ENCODE assay signal across 26 cellular contexts in genomic region chr2:96695602-96696001, GRCh38. TPM values are rescaled to one million over a fixed set of nuclear protein-coding genes. Genes with fewer than 3 reads are reported as not detected.
DNase-seq lines count a peak whose midpoint lies in the region; ATAC-seq, FAIRE-seq and TF ChIP-seq lines count a peak whose summit lies in the region.
"Had no signal": no experiment of that assay in that cellular context is flagged by ENCODE, and none has a peak within 500 bp of the region (broad histone marks: within the 10 kb centered on the region; RNA-seq: fewer than 3 reads in every experiment).

No MANE protein-coding gene starts in this region.

- H3K4me3 ChIP-seq in HepG2 (replicated peaks in 1 of 3; ENCODE audit: insufficient read depth in 1 of 3, low read depth in 2 of 3, low read length in 3 of 3) (no peak overlapping the region), right lobe of liver (no peak overlapping the region), H1 (ENCODE audit: extremely low read depth in 1 of 4, insufficient read depth in 2 of 4, low read depth in 3 of 4, low read length in 4 of 4) (no peak overlapping the region), kidney (ENCODE audit: low read length in 2 of 2) (no peak overlapping the region)
- H3K4me3 ChIP-seq: MG63, PC-9 had no signal

- CTCF ChIA-PET in HepG2 (lab: Yijun Ruan, JAX; ENCODE audit: low intra/inter-chr PET ratio, low total read pairs): no interaction called here
- CTCF ChIA-PET in H1 (lab: Charles Lee; ENCODE audit: partially characterized antibody): interaction anchor here (1.3 to 2.3 kb wide), 2 partner anchors 10 to 18 kb away, joined by 4 to 7 read pairs; no protein-coding TSS in a partner anchor

- H3K36me3 ChIP-seq in HepG2 (replicated peaks in 1 of 2; ENCODE audit: control insufficient read depth in 1 of 2, insufficient read depth in 2 of 2, low read length in 2 of 2) (no peaks in the 10 kb centered on the region), right lobe of liver (no peaks in the 10 kb centered on the region), H1 (ENCODE audit: control insufficient read depth in 2 of 4, insufficient read depth in 4 of 4, low read length in 3 of 4) (no peaks in the 10 kb centered on the region), kidney (ENCODE audit: control insufficient read depth in 1 of 2, insufficient read depth in 2 of 2, low read length in 2 of 2) (no peaks in the 10 kb centered on the region)
- H3K36me3 ChIP-seq: MG63 had no signal

- DNase-seq in HepG2 (ENCODE audit: low spot score) (no peak), right lobe of liver (no peak), H1 (ENCODE audit: low read depth in 1 of 2, low spot score in 2 of 2) (no peak), nephron progenitor cell (no peak), type B pancreatic cell (ENCODE audit: extremely low spot score, unreplicated experiment) (no peak), dermis blood vessel endothelial cell (no peak), kidney (no peak)
- DNase-seq: 8988T; AML-193; Calu3; CD8-positive, alpha-beta memory T cell; DMS153; Kasumi-1; MG63; NCI-H1417; NCI-H1694 treated with DMSO at 0.1 percent for 48 hours; NCI-H446 treated with DMSO at 0.1 percent for 48 hours; NCI-H526 treated with DMSO at 0.1 percent for 48 hours; PC-9; RPMI8226; SIG-M5; SK-N-SH had no signal

- POLR2A ChIA-PET in HepG2 (lab: Yijun Ruan, JAX) (interaction anchor here (1.3 kb wide), 1 partner anchor 11 kb away, joined by 4 read pairs; no protein-coding TSS in a partner anchor), H1 (lab: Charles Lee; ENCODE audit: partially characterized antibody) (no interaction called here)

- H3K4ac ChIP-seq in H1 (replicated peaks; ENCODE audit: insufficient read length, low read depth, low read length): no peak overlapping the region

- no peak overlapping the region for H4K5ac ChIP-seq in H1 (ENCODE audit: insufficient read length, low read depth, low read length)

- no peak overlapping the region for H2BK12ac ChIP-seq in H1 (ENCODE audit: low read depth, low read length)

- no peak overlapping the region for H2AK5ac ChIP-seq in H1 (ENCODE audit: low read depth, low read length)

- H3K56ac ChIP-seq in H1 (replicated peaks; ENCODE audit: insufficient read length, low read depth, low read length): no peak overlapping the region

- no peaks in the 10 kb centered on the region for H3K79me1 ChIP-seq in H1 (ENCODE audit: low read depth, low read length)

- 0 out of 2 replicates have a peak, but pooled peaks have one; percentile 4 for TF ChIP-seq RAD21 in HepG2 (CRISPR knock-in tag; IDR thresholded peaks at IDR 0.05)
- TF ChIP-seq RAD21 in H1 (IDR thresholded peaks at IDR 0.05 in 1 of 2, conservative IDR thresholded peaks at IDR 0.05 in 1 of 2; ENCODE audit: low read depth in 2 of 2, low read length in 2 of 2): no peak

- H3K4me2 ChIP-seq in HepG2 (ENCODE audit: low read depth, low read length): no peak overlapping the region; the same call in 1 of the 2 replicates
- H3K4me2 ChIP-seq in H1 (ENCODE audit: insufficient read depth in 1 of 2, low read depth in 2 of 2, low read length in 2 of 2): no peak overlapping the region
- H3K4me2 ChIP-seq: PC-9, SK-N-SH had no signal

- H3K27me3 Mint-ChIP-seq in nephron progenitor cell (ENCODE audit: low read depth, poor library complexity) (no peaks in the 10 kb centered on the region), type B pancreatic cell (no peaks in the 10 kb centered on the region)
- H3K27me3 Mint-ChIP-seq: CD8-positive, alpha-beta memory T cell had no signal

- no peak overlapping the region for H3K4me3 Mint-ChIP-seq in nephron progenitor cell
- H3K4me3 Mint-ChIP-seq in type B pancreatic cell: no peak overlapping the region
- H3K4me3 Mint-ChIP-seq: CD8-positive, alpha-beta memory T cell had no signal

- H2AFZ ChIP-seq in HepG2 (ENCODE audit: low read length) (no peak overlapping the region), H1 (ENCODE audit: low read length) (no peak overlapping the region)
- H2AFZ ChIP-seq: PC-9 had no signal

- peak; percentile 44 for TF ChIP-seq CTCF in HepG2 (CRISPR knock-in tag; IDR thresholded peaks at IDR 0.05)
- TF ChIP-seq CTCF in right lobe of liver (IDR thresholded peaks at IDR 0.05): no peak
- peak in 2 of 3 experiments; percentile 6 to 9; a peak in 1 of 4 replicates for TF ChIP-seq CTCF in H1 (IDR thresholded peaks at IDR 0.05; ENCODE audit: control extremely low read depth in 1 of 3, insufficient read depth in 1 of 3, low read depth in 1 of 3, low read length in 3 of 3)
- TF ChIP-seq CTCF in nephron progenitor cell (IDR thresholded peaks at IDR 0.05): no peak
- TF ChIP-seq CTCF in type B pancreatic cell (conservative IDR thresholded peaks at IDR 0.05): no peak
- no peak for TF ChIP-seq CTCF in kidney (IDR thresholded peaks at IDR 0.05; ENCODE audit: borderline replicate concordance, extremely low read depth, insufficient read depth)

- FAIRE-seq in HepG2 (lab: Jason Lieb, UNC): peak; percentile 30
- FAIRE-seq in H1 (lab: Jason Lieb, UNC): no peak
- FAIRE-seq in kidney (lab: Jason Lieb, UNC): no peak
- FAIRE-seq: GM18507 had no signal

- no peaks in the 10 kb centered on the region for H4K20me1 ChIP-seq in HepG2 (ENCODE audit: insufficient read depth, low read length)
- no peaks in the 10 kb centered on the region for H4K20me1 ChIP-seq in H1 (replicated peaks in 1 of 2; ENCODE audit: control insufficient read depth in 1 of 2, insufficient read depth in 2 of 2, low read length in 2 of 2)

- H3K9me3 ChIP-seq in HepG2 (ENCODE audit: low read length) (no peaks in the 10 kb centered on the region), right lobe of liver (no peaks in the 10 kb centered on the region), H1 (ENCODE audit: insufficient read depth in 2 of 2, low read depth in 1 of 2, low read length in 1 of 2) (no peaks in the 10 kb centered on the region), kidney (ENCODE audit: control insufficient read depth in 1 of 2, low read length in 2 of 2) (no peaks in the 10 kb centered on the region)
- H3K9me3 ChIP-seq: MG63, SK-N-SH had no signal

- no peak overlapping the region for H2BK5ac ChIP-seq in H1 (ENCODE audit: low read depth, low read length)

- TF ChIP-seq EP300 in HepG2 (IDR thresholded peaks at IDR 0.05; ENCODE audit: low read depth in 2 of 2, low read length in 2 of 2): no peak
- no peak for TF ChIP-seq EP300 in HepG2 (CRISPR knock-in tag; IDR thresholded peaks at IDR 0.05; ENCODE audit: borderline replicate concordance)
- TF ChIP-seq EP300 in H1 (IDR thresholded peaks at IDR 0.05; ENCODE audit: borderline replicate concordance in 1 of 2, low read depth in 2 of 2, low read length in 2 of 2): no peak

- intact Hi-C loops in HepG2 (cut with micrococcal nuclease; ENCODE audit: unreplicated experiment): no loop called here
- intact Hi-C loops in right lobe of liver (cut with DNase I): no loop called here
- intact Hi-C loops in kidney (cut with DNase I): no loop called here

- H3K9me3 Mint-ChIP-seq in nephron progenitor cell (no peaks in the 10 kb centered on the region), type B pancreatic cell (no peaks in the 10 kb centered on the region)
- H3K9me3 Mint-ChIP-seq: CD8-positive, alpha-beta memory T cell had no signal

- TF ChIP-seq POLR2A in HepG2 (IDR thresholded peaks at IDR 0.05; ENCODE audit: insufficient read depth in 1 of 2, low read depth in 2 of 2, low read length in 2 of 2) (no peak), right lobe of liver (IDR thresholded peaks at IDR 0.05) (no peak), H1 (IDR thresholded peaks at IDR 0.05; ENCODE audit: control extremely low read depth in 1 of 2, low read depth in 2 of 2, low read length in 2 of 2) (no peak)

- no peak overlapping the region for H3K18ac ChIP-seq in H1 (ENCODE audit: extremely low read depth, low read length)

- H3K14ac ChIP-seq in H1 (ENCODE audit: insufficient read length): no peak overlapping the region

- H4K8ac ChIP-seq in H1 (ENCODE audit: extremely low read depth, insufficient read depth, low read length): no peak overlapping the region

- in situ Hi-C loops in HepG2 (cut with HindIII; ENCODE audit: extremely low pct_ligation_motif_present, low pct_unique_long_range_greater_than_20kb): no loop called here

- H3K4me1 Mint-ChIP-seq in nephron progenitor cell (peaks cover 32% of the 10 kb centered on the region), type B pancreatic cell (ENCODE audit: unreplicated experiment) (peaks cover 4% of the 10 kb centered on the region)
- H3K4me1 Mint-ChIP-seq: CD8-positive, alpha-beta memory T cell had no signal

- BruUV-seq in HepG2 (replicated peaks; lab: Mats Ljungman, UMichigan): no TSS peak

- no peak overlapping the region for H2BK20ac ChIP-seq in H1 (ENCODE audit: low read length)

- peak overlapping the region; percentile 88 for H3K27ac Mint-ChIP-seq in nephron progenitor cell
- H3K27ac Mint-ChIP-seq in type B pancreatic cell: no peak overlapping the region
- H3K27ac Mint-ChIP-seq: CD8-positive, alpha-beta memory T cell had no signal

- ATAC-seq in HepG2 (peak; percentile 57), right lobe of liver (no peak)

- H3K79me2 ChIP-seq in HepG2 (ENCODE audit: insufficient read depth, low read length): no peaks in the 10 kb centered on the region
- no peaks in the 10 kb centered on the region for H3K79me2 ChIP-seq in H1 (ENCODE audit: control insufficient read depth in 1 of 2, insufficient read depth in 2 of 2, low read length in 2 of 2)

- no peak overlapping the region for H4K91ac ChIP-seq in H1 (replicated peaks; ENCODE audit: insufficient read length, low read length)

- H3K36me3 Mint-ChIP-seq in nephron progenitor cell (ENCODE audit: low read depth): no peaks in the 10 kb centered on the region
- peaks cover under 1% of the 10 kb centered on the region for H3K36me3 Mint-ChIP-seq in type B pancreatic cell

- no peak overlapping the region for H3K23ac ChIP-seq in H1 (ENCODE audit: insufficient read length)

- H3K27me3 ChIP-seq in HepG2 (ENCODE audit: control insufficient read depth in 1 of 2, insufficient read depth in 2 of 2, low read length in 2 of 2) (peaks cover 0 to 5% of the 10 kb centered on the region in 2 experiments; a peak in 1 of 5 replicates), right lobe of liver (no peaks in the 10 kb centered on the region), H1 (replicated peaks in 1 of 4; ENCODE audit: control insufficient read depth in 3 of 4, extremely low read depth in 1 of 4, insufficient read depth in 3 of 4, low read length in 3 of 4) (no peaks in the 10 kb centered on the region)
- H3K27me3 ChIP-seq: MG63 had no signal

- peaks cover 3% of the 10 kb centered on the region; the same call in 1 of the 2 replicates for H3K4me1 ChIP-seq in HepG2 (ENCODE audit: insufficient read depth, low read length)
- no peaks in the 10 kb centered on the region for H3K4me1 ChIP-seq in right lobe of liver
- no peaks in the 10 kb centered on the region for H3K4me1 ChIP-seq in H1 (replicated peaks in 1 of 4; ENCODE audit: control insufficient read depth in 3 of 4, insufficient read depth in 4 of 4, low read length in 3 of 4)
- no peaks in the 10 kb centered on the region for H3K4me1 ChIP-seq in kidney (ENCODE audit: control insufficient read depth in 1 of 2, insufficient read depth in 1 of 2, low read depth in 1 of 2, low read length in 2 of 2)

- WGBS in HepG2 (ENCODE audit: low lambda C conversion rate): 58% methylated on average over 9 of the region's 15 CpGs
- 90% methylated on average over 2 of the region's 15 CpGs for WGBS in right lobe of liver (ENCODE audit: insufficient coverage, low coverage, low lambda C conversion rate, missing lambda C conversion rate)
- 84% methylated on average over 15 of the region's 15 CpGs; no CpG with 5 or more reads in 1 of the 2 experiments for WGBS in H1 (ENCODE audit: extremely low coverage in 1 of 2, insufficient coverage in 1 of 2, insufficient read length in 1 of 2, insufficient replicate concordance in 2 of 2, low coverage in 1 of 2, low lambda C conversion rate in 2 of 2, missing lambda C conversion rate in 1 of 2), 2 experiments

- H3K27ac ChIP-seq in HepG2 (ENCODE audit: extremely low read length, insufficient read depth, low read length) (no peak overlapping the region), right lobe of liver (no peak overlapping the region), H1 (ENCODE audit: low read depth, low read length) (no peak overlapping the region), kidney (ENCODE audit: low read depth in 2 of 2, low read length in 2 of 2) (no peak overlapping the region)
- H3K27ac ChIP-seq: C4-2B, PC-9 had no signal

- H3K9ac ChIP-seq in HepG2 (ENCODE audit: insufficient read depth, low read depth, low read length) (no peak overlapping the region), H1 (replicated peaks in 1 of 4; ENCODE audit: extremely low read depth in 1 of 4, low read depth in 3 of 4, low read length in 3 of 4) (no peak overlapping the region), kidney (ENCODE audit: low read length in 2 of 2) (no peak overlapping the region)
- H3K9ac ChIP-seq: SK-N-SH had no signal

- no peak overlapping the region for H2BK120ac ChIP-seq in H1 (replicated peaks; ENCODE audit: low read depth, low read length)

- H2BK15ac ChIP-seq in H1 (ENCODE audit: low read length): no peak overlapping the region

- no peaks in the 10 kb centered on the region for H3K23me2 ChIP-seq in H1 (ENCODE audit: low read depth, low read length)

RNA-seq across cellular contexts. Expression of gene LMAN2L, which starts 44.3 kb away (rescaled TPM):
- 27.7 and 57.9 TPM in 2 replicates for total RNA-seq in HepG2 (2016; rRNA removed; fragmentation: Illumina TruSeq; extraction: Trizol)
- total RNA-seq in HepG2 (2016; cell fraction: cytosol; rRNA removed; fragmentation: Illumina TruSeq; extraction: Trizol; ENCODE audit: low read depth): 5.3 and 5.5 TPM in 2 replicates
- 29.7 and 60.7 TPM in 2 replicates for total RNA-seq in HepG2 (2016; cell fraction: insoluble cytoplasmic fraction; rRNA removed; fragmentation: Illumina TruSeq; extraction: Trizol)
- 15.8 and 16.4 TPM in 2 replicates for total RNA-seq in HepG2 (2016; cell fraction: membrane; rRNA removed; fragmentation: Illumina TruSeq; extraction: Trizol)
- total RNA-seq in HepG2 (2016; cell fraction: nucleus; rRNA removed; fragmentation: Illumina TruSeq; extraction: Trizol): 44.6 and 50.0 TPM in 2 replicates
- polyA plus RNA-seq in HepG2 (2011; rRNA removed): 35.5 and 39.1 TPM in 2 replicates
- 35.1 and 42.4 TPM in 2 replicates for polyA plus RNA-seq in HepG2 (2011; cell fraction: cytosol; rRNA removed)
- polyA plus RNA-seq in HepG2 (2011; cell fraction: nucleus; rRNA removed): 15.9 and 18.6 TPM in 2 replicates
- 26.8 and 32.8 TPM in 2 replicates for polyA plus RNA-seq in HepG2 (2012)
- polyA plus RNA-seq in HepG2 (2016; cell fraction: cytosol; fragmentation: Illumina TruSeq; extraction: Trizol; ENCODE audit: low read depth): 4.4 and 4.8 TPM in 2 replicates
- 22.3 and 26.0 TPM in 2 replicates for polyA plus RNA-seq in HepG2 (2016; cell fraction: insoluble cytoplasmic fraction; fragmentation: Illumina TruSeq; extraction: Trizol; ENCODE audit: low read depth)
- polyA plus RNA-seq in HepG2 (2016; cell fraction: membrane; fragmentation: Illumina TruSeq; extraction: Trizol; ENCODE audit: low read depth): 8.6 and 9.7 TPM in 2 replicates
- polyA plus RNA-seq in HepG2 (2016; cell fraction: nucleus; fragmentation: Illumina TruSeq; extraction: Trizol; ENCODE audit: insufficient read depth, low read depth): 59.0 and 65.6 TPM in 2 replicates
- polyA minus RNA-seq in HepG2 (2011; rRNA and poly(A)+ RNA removed; ENCODE audit: low replicate concordance): 29.8 and 46.9 TPM in 2 replicates
- polyA minus RNA-seq in HepG2 (2011; cell fraction: cytosol; rRNA and poly(A)+ RNA removed): 15.0 and 15.6 TPM in 2 replicates
- 17.9 and 20.5 TPM in 2 replicates for polyA minus RNA-seq in HepG2 (2011; cell fraction: nucleus; rRNA and poly(A)+ RNA removed)
- total RNA-seq in right lobe of liver: 10 to 100 TPM in 3 of 6 experiments, 1 to 10 TPM in 3; 5.5 to 17.8 (median 11.3) TPM
- total RNA-seq in H1 (2021; fragmentation: NEBNext Ultra II Directional; extraction: Animal tissue kit (Norgen Biotek cat#: 25700)): 14.3 and 15.7 TPM in 2 replicates
- 11.1 and 17.6 TPM in 2 replicates for polyA plus RNA-seq in H1 (2011; rRNA removed)
- polyA plus RNA-seq in H1 (2011; cell fraction: cytosol; rRNA removed): 17.3 TPM
- polyA plus RNA-seq in H1 (2011; cell fraction: nucleus; rRNA removed): 14.4 TPM
- polyA plus RNA-seq in H1 (2012, experiment 1 of 2): 15.9 to 19.5 TPM (median 18.1 TPM) in 4 replicates
- 17.5 TPM for polyA plus RNA-seq in H1 (2012, experiment 2 of 2)
- polyA plus RNA-seq in H1 (2013, experiment 1 of 2): 18.3 TPM
- polyA plus RNA-seq in H1 (2013, experiment 2 of 2): 21.0 TPM
- polyA minus RNA-seq in H1 (2011; rRNA and poly(A)+ RNA removed): 20.1 and 25.3 TPM in 2 replicates
- 7.6 TPM for polyA minus RNA-seq in H1 (2011; cell fraction: cytosol; rRNA and poly(A)+ RNA removed)
- polyA minus RNA-seq in H1 (2011; cell fraction: nucleus; rRNA and poly(A)+ RNA removed): 9.3 TPM
- 31.3 and 31.9 TPM in 2 replicates for total RNA-seq in type B pancreatic cell (ENCODE audit: low replicate concordance)
- total RNA-seq in dermis blood vessel endothelial cell: 24.2 and 24.7 TPM in 2 replicates
- total RNA-seq in kidney: 23.0 TPM
- polyA plus RNA-seq in kidney (ENCODE audit: insufficient read depth, low read depth, low replicate concordance): 25.3 TPM

RNA-seq across cellular contexts. Expression of gene FER1L5, which starts 53.0 kb away (rescaled TPM):
- total RNA-seq in HepG2 (2016; rRNA removed; fragmentation: Illumina TruSeq; extraction: Trizol) (0.02 TPM in 1 of 2 replicates, not detected in the other), right lobe of liver (not detected), type B pancreatic cell (ENCODE audit: low replicate concordance) (0.75 TPM in 1 of 2 replicates, not detected in the other), dermis blood vessel endothelial cell (under 0.01 TPM in 1 of 2 replicates, not detected in the other), kidney (1.3 TPM)
- not detected in 2 replicates for total RNA-seq in HepG2 (2016; cell fraction: cytosol; rRNA removed; fragmentation: Illumina TruSeq; extraction: Trizol; ENCODE audit: low read depth)
- 0.02 TPM in 1 of 2 replicates, not detected in the other for total RNA-seq in HepG2 (2016; cell fraction: insoluble cytoplasmic fraction; rRNA removed; fragmentation: Illumina TruSeq; extraction: Trizol)
- total RNA-seq in HepG2 (2016; cell fraction: membrane; rRNA removed; fragmentation: Illumina TruSeq; extraction: Trizol): 0.03 TPM in 1 of 2 replicates, not detected in the other
- total RNA-seq in HepG2 (2016; cell fraction: nucleus; rRNA removed; fragmentation: Illumina TruSeq; extraction: Trizol): 0.12 and 0.16 TPM in 2 replicates
- polyA plus RNA-seq in HepG2 (2011; rRNA removed) (0.08 and 0.22 TPM in 2 replicates), H1 (2011; rRNA removed) (0.23 and 0.38 TPM in 2 replicates), kidney (ENCODE audit: insufficient read depth, low read depth, low replicate concordance) (0.15 TPM)
- 0.01 and 0.03 TPM in 2 replicates for polyA plus RNA-seq in HepG2 (2011; cell fraction: cytosol; rRNA removed)
- polyA plus RNA-seq in HepG2 (2011; cell fraction: nucleus; rRNA removed): 1.2 and 1.4 TPM in 2 replicates
- polyA plus RNA-seq in HepG2 (2012): 0.09 and 0.15 TPM in 2 replicates
- polyA plus RNA-seq in HepG2 (2016; cell fraction: cytosol; fragmentation: Illumina TruSeq; extraction: Trizol; ENCODE audit: low read depth): not detected in 2 replicates
- polyA plus RNA-seq in HepG2 (2016; cell fraction: insoluble cytoplasmic fraction; fragmentation: Illumina TruSeq; extraction: Trizol; ENCODE audit: low read depth): not detected in 2 replicates
- not detected in 2 replicates for polyA plus RNA-seq in HepG2 (2016; cell fraction: membrane; fragmentation: Illumina TruSeq; extraction: Trizol; ENCODE audit: low read depth)
- polyA plus RNA-seq in HepG2 (2016; cell fraction: nucleus; fragmentation: Illumina TruSeq; extraction: Trizol; ENCODE audit: insufficient read depth, low read depth): 0.12 and 0.25 TPM in 2 replicates
- 0.07 and 0.16 TPM in 2 replicates for polyA minus RNA-seq in HepG2 (2011; rRNA and poly(A)+ RNA removed; ENCODE audit: low replicate concordance)
- polyA minus RNA-seq in HepG2 (2011; cell fraction: cytosol; rRNA and poly(A)+ RNA removed): not detected in 2 replicates
- 0.25 and 0.26 TPM in 2 replicates for polyA minus RNA-seq in HepG2 (2011; cell fraction: nucleus; rRNA and poly(A)+ RNA removed)
- total RNA-seq in H1 (2021; fragmentation: NEBNext Ultra II Directional; extraction: Animal tissue kit (Norgen Biotek cat#: 25700)): 0.69 and 0.88 TPM in 2 replicates
- polyA plus RNA-seq in H1 (2011; cell fraction: cytosol; rRNA removed): 0.39 TPM
- polyA plus RNA-seq in H1 (2011; cell fraction: nucleus; rRNA removed): 2.1 TPM
- 0.11 to 0.52 TPM (median 0.32 TPM) in 4 replicates for polyA plus RNA-seq in H1 (2012, experiment 1 of 2)
- 0.14 TPM for polyA plus RNA-seq in H1 (2012, experiment 2 of 2)
- 0.14 TPM for polyA plus RNA-seq in H1 (2013, experiment 1 of 2)
- polyA plus RNA-seq in H1 (2013, experiment 2 of 2): 0.11 TPM
- polyA minus RNA-seq in H1 (2011; rRNA and poly(A)+ RNA removed): 2.3 and 2.4 TPM in 2 replicates
- polyA minus RNA-seq in H1 (2011; cell fraction: cytosol; rRNA and poly(A)+ RNA removed): 1.7 TPM
- polyA minus RNA-seq in H1 (2011; cell fraction: nucleus; rRNA and poly(A)+ RNA removed): 4.4 TPM
- total RNA-seq: Calu3; CD8-positive, alpha-beta memory T cell; G401; H4 had no signal
- polyA plus RNA-seq: CD8-positive, alpha-beta memory T cell had no signal

RNA-seq across cellular contexts. Expression of gene KANSL3, which starts 57.5 kb away (rescaled TPM):
- 37.3 and 43.9 TPM in 2 replicates for total RNA-seq in HepG2 (2016; rRNA removed; fragmentation: Illumina TruSeq; extraction: Trizol)
- total RNA-seq in HepG2 (2016; cell fraction: cytosol; rRNA removed; fragmentation: Illumina TruSeq; extraction: Trizol; ENCODE audit: low read depth): 7.8 and 8.3 TPM in 2 replicates
- total RNA-seq in HepG2 (2016; cell fraction: insoluble cytoplasmic fraction; rRNA removed; fragmentation: Illumina TruSeq; extraction: Trizol): 35.6 and 36.6 TPM in 2 replicates
- total RNA-seq in HepG2 (2016; cell fraction: membrane; rRNA removed; fragmentation: Illumina TruSeq; extraction: Trizol): 26.4 and 26.5 TPM in 2 replicates
- 40.0 and 44.1 TPM in 2 replicates for total RNA-seq in HepG2 (2016; cell fraction: nucleus; rRNA removed; fragmentation: Illumina TruSeq; extraction: Trizol)
- polyA plus RNA-seq in HepG2 (2011; rRNA removed): 20.8 and 28.2 TPM in 2 replicates
- polyA plus RNA-seq in HepG2 (2011; cell fraction: cytosol; rRNA removed): 17.0 and 17.8 TPM in 2 replicates
- polyA plus RNA-seq in HepG2 (2011; cell fraction: nucleus; rRNA removed): 63.0 and 65.8 TPM in 2 replicates
- 28.9 and 35.1 TPM in 2 replicates for polyA plus RNA-seq in HepG2 (2012)
- polyA plus RNA-seq in HepG2 (2016; cell fraction: cytosol; fragmentation: Illumina TruSeq; extraction: Trizol; ENCODE audit: low read depth): 3.4 TPM in 2 replicates
- 26.9 and 34.3 TPM in 2 replicates for polyA plus RNA-seq in HepG2 (2016; cell fraction: insoluble cytoplasmic fraction; fragmentation: Illumina TruSeq; extraction: Trizol; ENCODE audit: low read depth)
- polyA plus RNA-seq in HepG2 (2016; cell fraction: membrane; fragmentation: Illumina TruSeq; extraction: Trizol; ENCODE audit: low read depth): 12.0 and 12.5 TPM in 2 replicates
- 50.8 and 58.3 TPM in 2 replicates for polyA plus RNA-seq in HepG2 (2016; cell fraction: nucleus; fragmentation: Illumina TruSeq; extraction: Trizol; ENCODE audit: insufficient read depth, low read depth)
- polyA minus RNA-seq in HepG2 (2011; rRNA and poly(A)+ RNA removed; ENCODE audit: low replicate concordance): 85.2 and 180 TPM in 2 replicates
- 19.0 and 20.2 TPM in 2 replicates for polyA minus RNA-seq in HepG2 (2011; cell fraction: cytosol; rRNA and poly(A)+ RNA removed)
- polyA minus RNA-seq in HepG2 (2011; cell fraction: nucleus; rRNA and poly(A)+ RNA removed): 73.1 and 81.1 TPM in 2 replicates
- 10 to 100 TPM; 17.3 to 29.3 (median 21.6) TPM for total RNA-seq in right lobe of liver
- 31.4 and 32.6 TPM in 2 replicates for total RNA-seq in H1 (2021; fragmentation: NEBNext Ultra II Directional; extraction: Animal tissue kit (Norgen Biotek cat#: 25700))
- 19.8 and 30.4 TPM in 2 replicates for polyA plus RNA-seq in H1 (2011; rRNA removed)
- 19.8 TPM for polyA plus RNA-seq in H1 (2011; cell fraction: cytosol; rRNA removed)
- 78.4 TPM for polyA plus RNA-seq in H1 (2011; cell fraction: nucleus; rRNA removed)
- polyA plus RNA-seq in H1 (2012, experiment 1 of 2): 23.3 to 27.3 TPM (median 25.1 TPM) in 4 replicates
- 10.6 TPM for polyA plus RNA-seq in H1 (2012, experiment 2 of 2)
- polyA plus RNA-seq in H1 (2013, experiment 1 of 2): 13.0 TPM
- 12.2 TPM for polyA plus RNA-seq in H1 (2013, experiment 2 of 2)
- polyA minus RNA-seq in H1 (2011; rRNA and poly(A)+ RNA removed): 81.0 and 84.5 TPM in 2 replicates
- polyA minus RNA-seq in H1 (2011; cell fraction: cytosol; rRNA and poly(A)+ RNA removed): 19.4 TPM
- 55.6 TPM for polyA minus RNA-seq in H1 (2011; cell fraction: nucleus; rRNA and poly(A)+ RNA removed)
- total RNA-seq in type B pancreatic cell (ENCODE audit: low replicate concordance): 40.7 and 53.2 TPM in 2 replicates
- 27.7 and 32.8 TPM in 2 replicates for total RNA-seq in dermis blood vessel endothelial cell
- 48.8 TPM for total RNA-seq in kidney
- polyA plus RNA-seq in kidney (ENCODE audit: insufficient read depth, low read depth, low replicate concordance): 17.5 TPM

Comparison
In these comparisons a context has a peak if more than half of its experiments do, and no peak if none do; other contexts are left out.
1. CTCF ChIP-seq: peak in HepG2 (single experiment) and H1 (2 of 3); none in right lobe of liver (0 of 4), nephron progenitor cell (single experiment), type B pancreatic cell (single experiment) and kidney (single experiment).
2. Of the 41 proteins assayed by ChIP-seq in both HepG2 and H1: peak only in HepG2: MAX and RAD21; only in H1: none; in both: CTCF; in neither: 38.